In the genomic region with DNA sequence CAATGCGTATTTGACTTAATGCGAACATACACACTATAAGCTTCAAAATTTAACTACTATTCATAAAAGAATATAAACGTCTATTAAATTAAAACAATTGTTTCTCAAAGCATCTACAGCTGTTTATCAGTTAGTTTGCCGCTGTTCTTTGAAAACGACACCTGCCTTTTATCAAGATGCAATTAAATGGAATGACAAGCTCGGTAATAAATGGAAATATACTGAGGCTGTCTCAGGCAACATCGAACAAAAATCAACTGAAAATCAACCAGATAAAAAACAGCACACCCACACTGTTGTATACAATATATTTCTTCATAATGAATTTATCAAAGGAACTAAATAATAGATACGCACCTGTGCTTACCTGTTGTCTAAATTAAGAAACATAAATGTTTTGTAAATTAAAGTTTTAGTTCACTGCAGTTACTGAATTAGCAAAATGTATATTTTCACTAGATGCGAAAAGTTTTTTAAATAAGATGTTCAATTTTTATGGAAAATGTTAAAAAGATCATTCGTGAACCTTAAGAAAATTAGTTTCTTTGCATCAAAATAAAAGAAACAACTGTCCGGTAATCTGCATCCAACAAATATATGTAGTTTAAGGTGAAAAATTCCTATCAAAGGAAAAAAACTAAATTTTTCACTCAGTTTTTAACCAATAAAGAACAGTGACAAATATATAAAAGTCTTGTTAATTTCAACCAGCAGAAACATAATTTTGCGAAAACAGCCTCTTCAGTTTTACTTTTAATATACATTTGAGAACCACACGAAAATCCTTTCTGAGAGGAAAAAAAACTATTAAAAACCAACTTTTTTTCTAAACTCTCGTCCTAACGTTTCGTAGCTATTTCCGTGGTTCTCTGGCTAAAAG, we compare ENCODE assay signal across 8 cellular contexts.
A peak's percentile ranks its signal among the peaks of the same experiment; 100 is the strongest.
DNase-seq lines count a peak whose midpoint lies in the region; ATAC-seq and TF ChIP-seq lines count a peak whose summit lies in the region.

No MANE protein-coding gene starts in this region.

- 0 out of 2 replicates have a peak, but pooled peaks cover 9% of the 10 kb centered on the region for H3K36me3 ChIP-seq in BLaER1

- peaks cover 44 to 64% of the 10 kb centered on the region in 2 donors for H3K4me1 Mint-ChIP-seq in natural killer cell

- H4K20me1 ChIP-seq in BLaER1: peaks cover 94% of the 10 kb centered on the region

- no peaks in the 10 kb centered on the region for H3K9me3 Mint-ChIP-seq in natural killer cell

- H3K4me1 ChIP-seq in BLaER1: peaks cover 57% of the 10 kb centered on the region

- H3K27ac ChIP-seq in BLaER1: peak overlapping the region; percentile 96

- DNase-seq in LNCaP clone FGC (ENCODE audit: low read depth) (no peak), cardiac fibroblast (ENCODE audit: low read depth in 2 of 2) (peak in 1 of 2 donors; percentile 35), natural killer cell (no peak), posterior cingulate gyrus (no peak)
- DNase-seq in stimulated activated CD8-positive, alpha-beta memory T cell treated with anti-CD3 and anti-CD28 coated beads, Interleukin-4, amount 100 ng/mL, for 48 hours: no peak

- H3K36me3 Mint-ChIP-seq in natural killer cell: peaks cover 16% of the 10 kb centered on the region

- ATAC-seq in natural killer cell: no peak
- ATAC-seq in HG03097 (IDR thresholded peaks at IDR 0.05; ENCODE audit: low FRiP score, unreplicated experiment): no peak
- ATAC-seq in HG02840 (IDR thresholded peaks at IDR 0.05; ENCODE audit: low FRiP score, unreplicated experiment): no peak

- H3K4me3 ChIP-seq in BLaER1 (peak overlapping the region; percentile 89), LNCaP clone FGC (ENCODE audit: low read depth, low read length) (peak overlapping the region; percentile 69), cardiac fibroblast (replicated peaks in 1 of 2; ENCODE audit: low read depth in 2 of 2, low read length in 2 of 2) (peak overlapping the region; percentile 93 to 94)

- H3K27me3 Mint-ChIP-seq in natural killer cell (ENCODE audit: low read depth in 2 of 2): peaks cover 0 to 3% of the 10 kb centered on the region in 2 donors

- H3K4me3 Mint-ChIP-seq in natural killer cell: peak overlapping the region; percentile 99

- TF ChIP-seq CTCF in LNCaP clone FGC (IDR thresholded peaks at IDR 0.05; ENCODE audit: control insufficient read depth, extremely low read depth, insufficient read depth) (no peak), cardiac fibroblast (IDR thresholded peaks at IDR 0.05; ENCODE audit: low read depth, low read length) (no peak), natural killer cell (IDR thresholded peaks at IDR 0.05) (no peak)

- H3K9ac ChIP-seq in BLaER1: peak overlapping the region; percentile 97

- no peaks in the 10 kb centered on the region for H3K27me3 ChIP-seq in BLaER1

- H3K9me3 ChIP-seq in BLaER1: no peaks in the 10 kb centered on the region

- peak overlapping the region; percentile 89 for H3K4me2 ChIP-seq in BLaER1

- peak overlapping the region; percentile 96 to 97 for H3K27ac Mint-ChIP-seq in natural killer cell

- intact Hi-C loops in natural killer cell (cut with micrococcal nuclease) (loop anchor here (5.0 kb wide), 4 partner anchors 82 to 1723 kb away; partner anchors contain the start of genes DHRS12, PHF11 and TRIM13), posterior cingulate gyrus (cut with DNase I) (loop anchor here (5.0 to 10.0 kb wide), 5 partner anchors 62 to 995 kb away; partner anchors contain the start of genes KCNRG and SPRYD7)
